16 cellular contexts compared by ENCODE assay signal in the genomic region with DNA sequence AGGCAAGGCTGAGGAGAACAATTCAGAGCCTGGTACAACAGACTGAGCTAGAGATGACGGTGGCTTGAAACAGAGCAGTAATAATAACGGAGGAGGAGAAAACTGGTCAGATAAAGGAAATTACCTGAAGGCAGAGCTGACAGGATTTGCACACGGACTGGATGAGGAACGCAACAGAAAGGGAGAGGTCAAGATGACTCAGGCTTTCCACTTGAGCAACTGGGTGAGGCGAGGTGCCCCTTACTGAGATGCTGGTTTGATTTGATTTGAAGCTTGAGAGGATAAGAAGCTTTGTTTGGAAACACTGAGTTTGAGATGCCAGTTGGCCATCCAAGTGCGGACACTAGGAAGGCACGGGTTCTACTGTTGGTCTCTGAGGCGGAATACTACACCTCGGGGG. TPM values are rescaled to one million over a fixed set of nuclear protein-coding genes. Genes with fewer than 3 reads are reported as not detected.
DNase-seq lines count a peak whose midpoint lies in the region; ATAC-seq and TF ChIP-seq lines count a peak whose summit lies in the region.
"Had no signal": no experiment of that assay in that cellular context is flagged by ENCODE, and none has a peak within 500 bp of the region (broad histone marks: within the 10 kb centered on the region; RNA-seq: fewer than 3 reads in every experiment).

No MANE protein-coding gene starts in this region.

- no peaks in the 10 kb centered on the region for H3K9me3 Mint-ChIP-seq in stimulated activated memory B cell treated with anti-CD40 and anti-IgM and Interleukin-4, amounts not matched to agents 10 μg/mL and 1 μg/mL and 100 μg/mL, for 72 hours
- H3K9me3 Mint-ChIP-seq: activated B cell treated with CpG ODN at 0.5 μM for 24 hours; CD4-positive, alpha-beta T cell had no signal

- no peaks in the 10 kb centered on the region for H3K27me3 Mint-ChIP-seq in stimulated activated memory B cell treated with anti-CD40 and anti-IgM and Interleukin-4, amounts not matched to agents 10 μg/mL and 1 μg/mL and 100 μg/mL, for 72 hours

- no peak overlapping the region for H3K4me3 Mint-ChIP-seq in stimulated activated memory B cell treated with anti-CD40 and anti-IgM and Interleukin-4, amounts not matched to agents 10 μg/mL and 1 μg/mL and 100 μg/mL, for 72 hours
- H3K4me3 Mint-ChIP-seq: activated B cell treated with CpG ODN at 0.5 μM for 24 hours; CD4-positive, alpha-beta T cell had no signal

- no peaks in the 10 kb centered on the region for H3K9me3 ChIP-seq in PC-3 (ENCODE audit: low read length)
- H3K9me3 ChIP-seq: spleen had no signal

- CTCF ChIA-PET in PC-3 (lab: Charles Lee) = no interaction called here

- H3K4me3 ChIP-seq in PC-3 (ENCODE audit: low read length) = no peak overlapping the region
- H3K4me3 ChIP-seq: spleen had no signal

- H4K20me1 ChIP-seq in PC-3 (ENCODE audit: low read length) = no peaks in the 10 kb centered on the region

- no peak; the same call in 1 of the 2 replicates for ATAC-seq in PC-3
- ATAC-seq in stimulated activated memory B cell treated with anti-CD40 and anti-IgM and Interleukin-4, amounts not matched to agents 10 μg/mL and 1 μg/mL and 100 μg/mL, for 72 hours = peak; percentile 50
- no peak for ATAC-seq in HG02623 (IDR thresholded peaks at IDR 0.05; ENCODE audit: unreplicated experiment)

- intact Hi-C loops in PC-3 (cut with micrococcal nuclease) = no loop called here

- peak overlapping the region; percentile 37 for H3K4me2 ChIP-seq in PC-3 (ENCODE audit: low read length)

- peaks cover 8% of the 10 kb centered on the region; the same call in 1 of the 2 replicates for H3K27me3 ChIP-seq in PC-3 (ENCODE audit: low read length)

- peaks cover 7% of the 10 kb centered on the region for H3K4me1 Mint-ChIP-seq in stimulated activated memory B cell treated with anti-CD40 and anti-IgM and Interleukin-4, amounts not matched to agents 10 μg/mL and 1 μg/mL and 100 μg/mL, for 72 hours
- H3K4me1 Mint-ChIP-seq: activated B cell treated with CpG ODN at 0.5 μM for 24 hours had no signal

- H3K9ac ChIP-seq in PC-3 (ENCODE audit: low read length) = no peak overlapping the region
- H3K9ac ChIP-seq: parathyroid adenoma had no signal

- peak overlapping the region; percentile 42; the same call in 1 of the 2 replicates for H2AFZ ChIP-seq in PC-3 (ENCODE audit: low read length)
- H2AFZ ChIP-seq: parathyroid adenoma had no signal

- no peak for TF ChIP-seq CTCF in PC-3 (conservative IDR thresholded peaks at IDR 0.05; ENCODE audit: low read depth, low read length)

- DNase-seq in H4 (ENCODE audit: low spot score) (peak; percentile 30), PC-3 (peak; percentile 75), epithelial cell of prostate (ENCODE audit: low read depth, low spot score) (peak; percentile 12), T-helper 1 cell (no peak), HuH-7.5 (ENCODE audit: low spot score) (no peak), medulla oblongata (ENCODE audit: extremely low spot score) (no peak)
- DNase-seq: activated B cell treated with CpG ODN at 0.5 μM for 24 hours; activated T-cell treated with anti-CD3 and anti-CD28 coated beads, Interleukin-2, amount 50 U/mL, for 1 hour; CD4-positive, alpha-beta T cell; GDM1; KBM-7; NCI-H2081; spleen had no signal

- no TSS peak for BruUV-seq in PC-3 (replicated peaks; lab: Mats Ljungman, UMichigan)

- H3K79me2 ChIP-seq in PC-3 (ENCODE audit: low read length) = no peaks in the 10 kb centered on the region
- H3K79me2 ChIP-seq: parathyroid adenoma had no signal

- no peaks in the 10 kb centered on the region for H3K9me2 ChIP-seq in PC-3 (replicated peaks; ENCODE audit: low read length)

- H3K27ac ChIP-seq in PC-3 (ENCODE audit: low read length) (no peak overlapping the region), epithelial cell of prostate (no peak overlapping the region)
- H3K27ac ChIP-seq: parathyroid adenoma had no signal

- no peak overlapping the region for H3K27ac Mint-ChIP-seq in stimulated activated memory B cell treated with anti-CD40 and anti-IgM and Interleukin-4, amounts not matched to agents 10 μg/mL and 1 μg/mL and 100 μg/mL, for 72 hours
- H3K27ac Mint-ChIP-seq: activated B cell treated with CpG ODN at 0.5 μM for 24 hours; CD4-positive, alpha-beta T cell had no signal

- POLR2A ChIA-PET in PC-3 (lab: Charles Lee; ENCODE audit: unreplicated experiment) = no interaction called here

- H3F3A ChIP-seq in PC-3 (ENCODE audit: low read length, unreplicated experiment) = no peaks in the 10 kb centered on the region

- H3K36me3 Mint-ChIP-seq in stimulated activated memory B cell treated with anti-CD40 and anti-IgM and Interleukin-4, amounts not matched to agents 10 μg/mL and 1 μg/mL and 100 μg/mL, for 72 hours = no peaks in the 10 kb centered on the region

- no peaks in the 10 kb centered on the region for H3K36me3 ChIP-seq in PC-3 (ENCODE audit: low read depth, low read length)
- H3K36me3 ChIP-seq: spleen had no signal

- H3K4me1 ChIP-seq in PC-3 (ENCODE audit: insufficient read depth, low read length) = peaks cover 15% of the 10 kb centered on the region
- H3K4me1 ChIP-seq: parathyroid adenoma had no signal

RNA-seq across cellular contexts. Expression of gene NRIP3, which starts 35.4 kb away (rescaled TPM):
- 26.9 and 28.7 TPM in 2 replicates for total RNA-seq in H4 (2014; rRNA removed; shearing (Covaris generic))
- not detected in 2 replicates for total RNA-seq in PC-3 (2014; rRNA removed)
- total RNA-seq: activated B cell treated with CpG ODN at 0.5 μM for 24 hours had no signal

RNA-seq across cellular contexts. Expression of gene SCUBE2, which starts 52.2 kb away (rescaled TPM):
- 0.10 TPM in 1 of 2 replicates, not detected in the other for total RNA-seq in H4 (2014; rRNA removed; shearing (Covaris generic))
- total RNA-seq in PC-3 (2014; rRNA removed) = 0.18 TPM in 1 of 2 replicates, not detected in the other
- total RNA-seq: activated B cell treated with CpG ODN at 0.5 μM for 24 hours had no signal

Comparison
In these comparisons a context has a peak if more than half of its experiments do, and no peak if none do; other contexts are left out.
1. DNase-seq: peak in H4 (single experiment), PC-3 (single experiment) and epithelial cell of prostate (single experiment); none in T-helper 1 cell (0 of 5), HuH-7.5 (single experiment) and medulla oblongata (single experiment).
2. RNA of gene NRIP3, which starts 35.4 kb away (total RNA-seq): 26.9 to 28.7 TPM in H4; not detected in PC-3; every median in the first group is over 10 times any median in the second.